16 cellular contexts compared by ENCODE assay signal in the genomic region with DNA sequence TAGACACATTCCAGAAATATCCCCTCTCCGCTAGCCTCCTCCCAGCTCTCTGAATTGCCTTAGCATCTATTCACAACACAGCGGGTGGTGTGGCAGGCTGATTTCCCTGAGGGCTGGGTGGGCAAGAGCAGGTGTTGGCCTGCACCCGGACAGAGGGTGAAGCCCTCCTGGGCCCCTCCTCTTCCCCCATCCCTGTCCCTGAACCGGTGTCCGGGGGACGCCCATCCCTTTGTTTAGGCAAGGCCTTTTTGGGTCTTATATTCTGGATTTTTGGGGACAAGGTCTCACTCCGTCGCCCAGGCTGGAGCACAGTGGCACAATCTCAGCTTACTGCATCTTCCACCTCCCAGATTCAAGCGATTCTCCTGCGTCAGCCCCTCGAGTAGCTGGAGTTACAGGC. TPM values are rescaled to one million over a fixed set of nuclear protein-coding genes. Genes with fewer than 3 reads are reported as not detected.
DNase-seq lines count a peak whose midpoint lies in the region; ATAC-seq and TF ChIP-seq lines count a peak whose summit lies in the region.
"Had no signal": no experiment of that assay in that cellular context is flagged by ENCODE, and none has a peak within 500 bp of the region (broad histone marks: within the 10 kb centered on the region; RNA-seq: fewer than 3 reads in every experiment).

No MANE protein-coding gene starts in this region.

- ATAC-seq in upper lobe of right lung = no peak
- ATAC-seq: A549, GM23338 had no signal

- TF ChIP-seq CTCF in upper lobe of right lung (IDR thresholded peaks at IDR 0.05) = no peak

- no peaks in the 10 kb centered on the region for H3K36me3 ChIP-seq in upper lobe of right lung

- H3K27me3 ChIP-seq in upper lobe of right lung = no peaks in the 10 kb centered on the region

- intact Hi-C loops in upper lobe of right lung (cut with DNase I) = no loop called here

- no peak overlapping the region for H3K27ac ChIP-seq in upper lobe of right lung
- H3K27ac ChIP-seq: 22Rv1, A549, C4-2B had no signal

- H3K4me1 ChIP-seq in upper lobe of right lung = no peaks in the 10 kb centered on the region
- H3K4me1 ChIP-seq: A549, Caco-2 had no signal

- DNase-seq in NCI-H146 (lab: John Stamatoyannopoulos, UW) (peak; percentile 13), NCI-H146 treated with DMSO at 0.1 percent for 48 hours (lab: John Stamatoyannopoulos, UW; ENCODE audit: unreplicated experiment) (no peak), ELF-1 (ENCODE audit: low read depth, low spot score) (peak; percentile 26), mesenteric fat pad (ENCODE audit: low spot score) (peak; percentile 85), upper lobe of right lung (peak; percentile 42), SKM-1 (lab: John Stamatoyannopoulos, UW; ENCODE audit: unreplicated experiment) (no peak)
- DNase-seq in stimulated activated CD4-positive, alpha-beta T cell treated with anti-CD3 and anti-CD28 coated beads, Interleukin-1b, Interleukin-23, amount 100 ng/mL, for 48 hours = no peak
- DNase-seq: AML-193; Caco-2; CD4-positive, alpha-beta T cell; GDM1; HCEC 1CT had no signal

- no peaks in the 10 kb centered on the region for H3K9me3 ChIP-seq in upper lobe of right lung
- H3K9me3 ChIP-seq: Caco-2 had no signal

- H3K4me3 ChIP-seq in upper lobe of right lung = no peak overlapping the region
- H3K4me3 ChIP-seq: A549, GM23338 had no signal

RNA-seq across cellular contexts. Expression of gene KLHL25, which starts 55.2 kb away (rescaled TPM):
- total RNA-seq in mesenteric fat pad = 30.0 TPM
- total RNA-seq in upper lobe of right lung = 4.7 TPM

Comparison
In these comparisons a context has a peak if more than half of its experiments do, and no peak if none do; other contexts are left out.
1. DNase-seq: peak in NCI-H146 (single experiment), ELF-1 (single experiment), mesenteric fat pad (single experiment) and upper lobe of right lung (single experiment); none in NCI-H146 treated with DMSO at 0.1 percent for 48 hours (single experiment), stimulated activated CD4-positive, alpha-beta T cell treated with anti-CD3 and anti-CD28 coated beads, Interleukin-1b, Interleukin-23, amount 100 ng/mL, for 48 hours (single experiment) and SKM-1 (single experiment).